15 cellular contexts compared by ENCODE assay signal in genomic region chr4:135269125-135269772, GRCh38.
A peak's percentile ranks its signal among the peaks of the same experiment; 100 is the strongest.
DNase-seq lines count a peak whose midpoint lies in the region; ATAC-seq and TF ChIP-seq lines count a peak whose summit lies in the region.
"Had no signal": no experiment of that assay in that cellular context is flagged by ENCODE, and none has a peak within 500 bp of the region (broad histone marks: within the 10 kb centered on the region; RNA-seq: fewer than 3 reads in every experiment).

No MANE protein-coding gene starts in this region.

- H3K9me3 Mint-ChIP-seq in CD8-positive, alpha-beta T cell = peaks cover 5% of the 10 kb centered on the region
- H3K9me3 Mint-ChIP-seq: activated naive CD4-positive, alpha-beta T cell treated with anti-CD3 and anti-CD28 coated beads for 36 hours; neural crest cell had no signal

- H3K4me1 ChIP-seq in CD8-positive, alpha-beta T cell (ENCODE audit: insufficient read depth, low read length) = no peaks in the 10 kb centered on the region
- H3K4me1 ChIP-seq: ascending aorta, spleen had no signal

- CTCF ChIA-PET in CD8-positive, alpha-beta T cell (lab: Charles Lee) = no interaction called here

- H3K27ac Mint-ChIP-seq in CD8-positive, alpha-beta T cell = no peak overlapping the region
- H3K27ac Mint-ChIP-seq: activated naive CD4-positive, alpha-beta T cell treated with anti-CD3 and anti-CD28 coated beads for 36 hours had no signal

- intact Hi-C loops in CD8-positive, alpha-beta T cell (cut with DNase I, micrococcal nuclease) = no loop called here

- H3K36me3 Mint-ChIP-seq in CD8-positive, alpha-beta T cell = no peaks in the 10 kb centered on the region

- no peaks in the 10 kb centered on the region for H3K9me3 ChIP-seq in CD8-positive, alpha-beta T cell (ENCODE audit: low read length)
- H3K9me3 ChIP-seq: ascending aorta, spleen had no signal

- H3K4me3 Mint-ChIP-seq in CD8-positive, alpha-beta T cell = no peak overlapping the region
- H3K4me3 Mint-ChIP-seq: activated naive CD4-positive, alpha-beta T cell treated with anti-CD3 and anti-CD28 coated beads for 36 hours; neural crest cell had no signal

- no peak overlapping the region for H3K4me3 ChIP-seq in CD8-positive, alpha-beta T cell (ENCODE audit: low read depth, low read length)
- H3K4me3 ChIP-seq: ascending aorta, spleen had no signal

- no peaks in the 10 kb centered on the region for H3K4me1 Mint-ChIP-seq in CD8-positive, alpha-beta T cell (ENCODE audit: low read depth)
- H3K4me1 Mint-ChIP-seq: neural crest cell had no signal

- no peak for TF ChIP-seq CTCF in CD8-positive, alpha-beta T cell (IDR thresholded peaks at IDR 0.05)

- no peaks in the 10 kb centered on the region for H3K36me3 ChIP-seq in CD8-positive, alpha-beta T cell (ENCODE audit: insufficient read depth, low read length)
- H3K36me3 ChIP-seq: ascending aorta, spleen had no signal

- DNase-seq in glomerular visceral epithelial cell (ENCODE audit: extremely low spot score) (peak; percentile 27), DMS53 treated with DMSO at 0.1 percent for 48 hours (lab: John Stamatoyannopoulos, UW; ENCODE audit: unreplicated experiment) (no peak)
- DNase-seq in CD8-positive, alpha-beta T cell = no peak
- DNase-seq: activated CD4-positive, alpha-beta T cell treated with anti-CD3 and anti-CD28 coated beads for 48 hours; activated naive CD4-positive, alpha-beta T cell treated with anti-CD3 and anti-CD28 coated beads for 36 hours; HCEC 1CT; NCI-H146; spleen had no signal

- no peaks in the 10 kb centered on the region for H3K27me3 Mint-ChIP-seq in CD8-positive, alpha-beta T cell (ENCODE audit: low read depth)

- ATAC-seq in GM18868 (IDR thresholded peaks at IDR 0.05; ENCODE audit: unreplicated experiment) (peak; percentile 84), HG02588 (IDR thresholded peaks at IDR 0.05; ENCODE audit: unreplicated experiment) (peak; percentile 58), HG03175 (IDR thresholded peaks at IDR 0.05; ENCODE audit: unreplicated experiment) (peak; percentile 70), GM21447 (IDR thresholded peaks at IDR 0.05; ENCODE audit: unreplicated experiment) (no peak), GM21723 (IDR thresholded peaks at IDR 0.05; ENCODE audit: unreplicated experiment) (no peak)
- ATAC-seq in CD8-positive, alpha-beta T cell = no peak

- POLR2A ChIA-PET in CD8-positive, alpha-beta T cell (lab: Charles Lee) = no interaction called here

- no peak overlapping the region for H3K27ac ChIP-seq in CD8-positive, alpha-beta T cell (ENCODE audit: low read depth, low read length)
- H3K27ac ChIP-seq: ascending aorta, spleen had no signal

- no peaks in the 10 kb centered on the region for H3K27me3 ChIP-seq in CD8-positive, alpha-beta T cell (ENCODE audit: insufficient read depth, low read length)
- H3K27me3 ChIP-seq: ascending aorta, spleen had no signal

Comparison
In these comparisons a context has a peak if more than half of its experiments do, and no peak if none do; other contexts are left out.
1. ATAC-seq: peak in GM18868 (single experiment), HG02588 (single experiment) and HG03175 (single experiment); none in CD8-positive, alpha-beta T cell (single experiment), GM21447 (single experiment) and GM21723 (single experiment).